14 cellular contexts compared by ENCODE assay signal in the genomic region with DNA sequence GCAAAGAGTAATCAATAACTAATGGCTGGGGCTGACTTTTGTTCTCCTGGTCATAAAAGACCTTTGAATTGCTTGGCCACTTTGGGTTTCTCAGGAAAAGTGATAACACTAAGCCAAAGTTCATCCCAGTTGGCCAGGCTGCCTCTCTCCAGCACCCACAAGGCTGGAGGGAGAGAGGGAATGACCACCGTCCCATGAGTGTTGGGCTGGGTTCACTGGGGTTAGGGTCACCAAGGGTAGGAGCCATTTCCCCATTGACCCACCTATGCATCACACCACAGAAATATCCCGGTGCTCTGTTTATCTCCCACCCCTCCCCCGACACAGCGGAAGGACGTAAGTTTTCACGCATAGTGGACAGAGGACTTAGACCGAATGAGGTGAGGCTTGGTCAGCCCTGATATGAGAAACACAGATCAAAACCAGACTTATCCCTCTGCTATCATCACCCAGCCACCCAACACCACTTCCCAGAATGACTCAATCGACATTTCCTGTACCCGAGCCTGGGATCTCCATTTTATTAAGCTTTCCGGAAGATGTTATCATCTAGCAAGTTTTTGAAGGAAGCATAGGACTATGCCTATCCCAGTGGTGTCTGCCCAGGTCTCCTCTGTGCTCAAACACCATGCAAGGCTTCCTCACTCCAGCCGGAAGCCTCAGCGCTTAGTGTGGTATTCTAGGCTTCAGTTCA.
"Had no signal": no experiment of that assay in that cellular context is flagged by ENCODE, and none has a peak within 500 bp of the region (broad histone marks: within the 10 kb centered on the region; RNA-seq: fewer than 3 reads in every experiment).

No MANE protein-coding gene starts in this region.

- H3K27ac Mint-ChIP-seq: activated B cell treated with CpG ODN at 0.5 μM for 24 hours; activated CD4-positive, alpha-beta T cell treated with anti-CD3 and anti-CD28 coated beads, Interleukin-2, amount 10 ng/mL, durations not matched to agents 7 days and 5 days; activated naive CD4-positive, alpha-beta T cell treated with anti-CD3 and anti-CD28 coated beads, Interleukin-2, amount 50 U/mL, for 72 hours; endodermal cell had no signal

- H3K4me3 Mint-ChIP-seq: activated B cell treated with CpG ODN at 0.5 μM for 24 hours; activated CD4-positive, alpha-beta T cell treated with anti-CD3 and anti-CD28 coated beads, Interleukin-2, amount 10 ng/mL, durations not matched to agents 7 days and 5 days; endodermal cell had no signal

- ATAC-seq: activated naive CD4-positive, alpha-beta T cell treated with anti-CD3 and anti-CD28 coated beads, Interleukin-2, amount 50 U/mL, for 72 hours; body of pancreas; foreskin keratinocyte had no signal

- H3K4me1 Mint-ChIP-seq: activated B cell treated with CpG ODN at 0.5 μM for 24 hours; activated CD4-positive, alpha-beta T cell treated with anti-CD3 and anti-CD28 coated beads, Interleukin-2, amount 10 ng/mL, durations not matched to agents 7 days and 5 days had no signal

- H3K9me3 Mint-ChIP-seq: activated B cell treated with CpG ODN at 0.5 μM for 24 hours; activated CD4-positive, alpha-beta T cell treated with anti-CD3 and anti-CD28 coated beads, Interleukin-2, amount 10 ng/mL, durations not matched to agents 7 days and 5 days; activated naive CD4-positive, alpha-beta T cell treated with anti-CD3 and anti-CD28 coated beads, Interleukin-2, amount 50 U/mL, for 72 hours; endodermal cell had no signal

- DNase-seq: activated B cell treated with CpG ODN at 0.5 μM for 24 hours; activated CD4-positive, alpha-beta T cell treated with anti-CD3 and anti-CD28 coated beads, Interleukin-2, amount 10 ng/mL, durations not matched to agents 7 days and 5 days; activated CD8-positive, alpha-beta memory T cell treated with anti-CD3 and anti-CD28 coated beads for 24 hours; activated effector memory CD4-positive, alpha-beta T cell treated with Interleukin-2 at 50 U/mL for 16 hours; amniotic stem cell; body of pancreas; central memory CD4-positive, alpha-beta T cell; endodermal cell; foreskin keratinocyte; head of caudate nucleus; mesendoderm; T1000; transverse colon had no signal

- H3K36me3 Mint-ChIP-seq: activated naive CD4-positive, alpha-beta T cell treated with anti-CD3 and anti-CD28 coated beads, Interleukin-2, amount 50 U/mL, for 72 hours had no signal
